ENCODE assay signal across 12 cellular contexts in the genomic region with DNA sequence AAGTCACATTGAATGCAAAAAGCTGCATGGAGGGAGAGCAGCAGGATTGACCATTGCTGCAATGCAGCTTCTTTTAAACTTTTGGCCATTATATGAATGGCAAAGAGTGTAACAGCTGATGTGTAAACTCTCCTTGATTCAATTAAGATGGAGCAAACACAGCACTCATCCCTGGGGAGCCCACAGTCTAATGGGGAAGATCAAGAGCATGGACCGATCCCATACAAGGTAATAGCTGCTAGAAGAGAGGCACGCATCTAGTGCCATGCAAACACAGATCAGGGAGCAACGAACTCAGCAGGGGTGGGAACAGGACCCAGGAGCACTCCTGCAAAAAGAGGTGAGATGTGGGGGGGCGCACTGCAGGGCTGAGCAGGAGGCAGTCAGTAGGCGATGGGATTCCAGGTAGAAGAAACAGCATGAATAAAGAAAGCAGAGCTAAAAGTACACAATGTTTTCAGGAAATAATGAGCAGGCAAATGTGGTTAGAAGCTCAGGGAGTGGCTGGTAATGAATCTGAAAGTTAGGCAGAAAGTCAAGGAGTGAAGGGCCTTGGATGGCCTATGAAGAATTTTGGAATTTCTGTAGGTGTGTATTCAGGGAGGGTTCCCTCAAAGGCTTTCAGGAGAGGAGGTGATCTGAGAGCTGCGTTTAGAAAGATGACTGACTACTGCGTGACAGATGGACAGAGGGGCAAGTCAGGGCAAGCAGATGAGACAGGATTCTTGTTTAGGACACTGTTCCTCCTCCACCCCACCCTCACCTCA. TPM values are rescaled to one million over a fixed set of nuclear protein-coding genes. Genes with fewer than 3 reads are reported as not detected.
DNase-seq lines count a peak whose midpoint lies in the region; ATAC-seq, FAIRE-seq and TF ChIP-seq lines count a peak whose summit lies in the region.
"Had no signal": no experiment of that assay in that cellular context is flagged by ENCODE, and none has a peak within 500 bp of the region (broad histone marks: within the 10 kb centered on the region; RNA-seq: fewer than 3 reads in every experiment).

No MANE protein-coding gene starts in this region.

- peak overlapping the region; percentile 74 for H3K27ac Mint-ChIP-seq in nephron progenitor cell

- peaks cover 24% of the 10 kb centered on the region for H3K27me3 Mint-ChIP-seq in nephron progenitor cell (ENCODE audit: low read depth, poor library complexity)

- peaks cover 32% of the 10 kb centered on the region for H3K4me1 Mint-ChIP-seq in nephron progenitor cell

- H3K9me3 Mint-ChIP-seq in nephron progenitor cell = no peaks in the 10 kb centered on the region

- H3K9me3 ChIP-seq in left ventricle myocardium inferior (replicated peaks) = no peaks in the 10 kb centered on the region
- H3K9me3 ChIP-seq: BLaER1 treated with 17β-estradiol and CSF1 and Interleukin-3, amounts not matched to agents 10 nM and 100 nM had no signal

- TF ChIP-seq CTCF in left ventricle myocardium inferior (IDR thresholded peaks at IDR 0.05; ENCODE audit: borderline replicate concordance) = no peak
- TF ChIP-seq CTCF in bronchial epithelial cell (IDR thresholded peaks at IDR 0.05; ENCODE audit: insufficient read depth, low read length, severe bottlenecking) = no peak
- TF ChIP-seq CTCF in nephron progenitor cell (IDR thresholded peaks at IDR 0.05) = no peak

- FAIRE-seq in bronchial epithelial cell (lab: Jason Lieb, UNC) = peak; percentile 95

- intact Hi-C loops in left ventricle myocardium inferior (cut with micrococcal nuclease) (no loop called here), Right ventricle myocardium superior (cut with DNase I) (no loop called here)

- H3K4me3 ChIP-seq in left ventricle myocardium inferior (no peak overlapping the region), bronchial epithelial cell (ENCODE audit: low read depth, low read length) (no peak overlapping the region)
- H3K4me3 ChIP-seq: BLaER1 treated with 17β-estradiol and CSF1 and Interleukin-3, amounts not matched to agents 10 nM and 100 nM; cardiac muscle cell had no signal

- H3K27ac ChIP-seq in left ventricle myocardium inferior (replicated peaks) = peak overlapping the region; percentile 84
- H3K27ac ChIP-seq: BLaER1 treated with 17β-estradiol and CSF1 and Interleukin-3, amounts not matched to agents 10 nM and 100 nM; cardiac muscle cell had no signal

- H3K27me3 ChIP-seq in left ventricle myocardium inferior (ENCODE audit: low read depth) = no peaks in the 10 kb centered on the region
- H3K27me3 ChIP-seq in bronchial epithelial cell (ENCODE audit: control insufficient read depth, insufficient read depth, low read length) = no peaks in the 10 kb centered on the region
- H3K27me3 ChIP-seq: BLaER1 treated with 17β-estradiol and CSF1 and Interleukin-3, amounts not matched to agents 10 nM and 100 nM had no signal

- DNase-seq in left ventricle myocardium inferior (no peak), Right ventricle myocardium superior (no peak), bronchial epithelial cell (ENCODE audit: low read depth) (peak; percentile 97), nephron progenitor cell (no peak), globus pallidus (ENCODE audit: low spot score) (no peak), Ammon's horn (ENCODE audit: low spot score) (no peak), H4 (ENCODE audit: low spot score) (no peak)
- DNase-seq: stimulated activated CD4-positive, alpha-beta T cell treated with anti-CD3 and anti-CD28 coated beads, Interleukin-4, amount 100 ng/mL, for 1 hour; T-helper 9 cell had no signal

- ATAC-seq in Right ventricle myocardium superior (ENCODE audit: poor library complexity) (no peak), HG03469 (IDR thresholded peaks at IDR 0.05; ENCODE audit: unreplicated experiment) (no peak)

- no peak overlapping the region for H3K4me3 Mint-ChIP-seq in nephron progenitor cell

- H3K4me1 ChIP-seq in left ventricle myocardium inferior = peaks cover 39% of the 10 kb centered on the region

- H3K36me3 ChIP-seq in left ventricle myocardium inferior (no peaks in the 10 kb centered on the region), bronchial epithelial cell (ENCODE audit: control insufficient read depth, insufficient read depth, low read length) (no peaks in the 10 kb centered on the region)
- H3K36me3 ChIP-seq: BLaER1 treated with 17β-estradiol and CSF1 and Interleukin-3, amounts not matched to agents 10 nM and 100 nM; cardiac muscle cell had no signal

- H3K36me3 Mint-ChIP-seq in nephron progenitor cell (ENCODE audit: low read depth) = no peaks in the 10 kb centered on the region

RNA-seq across cellular contexts. Expression of a gene that starts 17.2 kb away (rescaled TPM):
- total RNA-seq in left ventricle myocardium inferior (7.1 TPM), Right ventricle myocardium superior (9.8 TPM), bronchial epithelial cell (36.6 and 39.9 TPM in 2 replicates)
- total RNA-seq in H4 (2014; rRNA removed; shearing (Covaris generic)) = 12.1 and 14.2 TPM in 2 replicates
